7 cellular contexts compared by ENCODE assay signal in the genomic region with DNA sequence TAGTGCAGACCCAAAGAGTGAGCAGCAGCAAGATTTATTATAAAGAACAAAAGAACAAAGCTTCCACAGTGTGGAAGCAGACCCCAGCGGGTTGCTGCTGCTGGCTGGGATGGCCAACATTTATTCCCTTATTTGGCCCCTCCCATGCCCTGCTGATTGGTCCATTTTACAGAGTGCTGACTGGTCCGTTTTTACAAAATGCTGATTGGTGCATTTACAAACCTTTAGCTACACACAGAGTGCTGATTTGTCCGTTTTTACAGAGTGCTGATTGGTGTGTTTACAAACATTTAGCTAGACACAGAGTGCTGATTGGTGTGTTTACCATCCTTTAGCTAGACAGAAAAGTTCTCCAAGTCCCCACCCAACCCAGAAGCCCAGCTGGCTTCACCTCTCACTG.
A peak's percentile ranks its signal among the peaks of the same experiment; 100 is the strongest.
DNase-seq lines count a peak whose midpoint lies in the region; ATAC-seq and TF ChIP-seq lines count a peak whose summit lies in the region.
"Not testable (repeated sequence)": the region's sequence is repeated elsewhere in the genome, so short reads cannot be mapped to it uniquely, and the experiment has no call there.

No MANE protein-coding gene starts in this region.

- H3K9me3 Mint-ChIP-seq in CD8-positive, alpha-beta memory T cell; activated T-helper 17 cell treated with anti-CD3 and anti-CD28 coated beads, Interleukin-2, amount 50 U/mL, for 72 hours; central memory CD8-positive, alpha-beta T cell; natural killer cell: not testable (repeated sequence)

- H2AFZ ChIP-seq in Karpas-422 (ENCODE audit: low read length), result 0 out of 2 replicates have a peak overlapping the region, but pooled peaks have one; percentile 61

- not testable (repeated sequence) for H3K27me3 ChIP-seq in CD8-positive, alpha-beta memory T cell (ENCODE audit: insufficient read depth, low read length, poor library complexity, severe bottlenecking); Karpas-422 (ENCODE audit: low read length); thoracic aorta (replicated peaks; ENCODE audit: insufficient read depth)

- not testable (repeated sequence) for DNase-seq in CD8-positive, alpha-beta memory T cell; Karpas-422; central memory CD8-positive, alpha-beta T cell (ENCODE audit: low spot score in 2 of 2); natural killer cell; thoracic aorta (ENCODE audit: low spot score)
- peak; percentile 7 for DNase-seq in RPMI7951 (ENCODE audit: low read depth)

- not testable (repeated sequence) for H3K9me3 ChIP-seq in CD8-positive, alpha-beta memory T cell (ENCODE audit: low read length); Karpas-422 (ENCODE audit: low read length); thoracic aorta

- not testable (repeated sequence) for ATAC-seq in activated T-helper 17 cell treated with anti-CD3 and anti-CD28 coated beads, Interleukin-2, amount 50 U/mL, for 72 hours (replicated peaks); central memory CD8-positive, alpha-beta T cell (replicated peaks; ENCODE audit: extremely low read depth, poor library complexity, severe bottlenecking); natural killer cell; thoracic aorta (ENCODE audit: insufficient number of reproducible peaks, low FRiP score, low read depth)

- peaks cover 5 to 14% of the 10 kb centered on the region in 2 donors for H3K27me3 Mint-ChIP-seq in CD8-positive, alpha-beta memory T cell
- H3K27me3 Mint-ChIP-seq in activated T-helper 17 cell treated with anti-CD3 and anti-CD28 coated beads, Interleukin-2, amount 50 U/mL, for 72 hours; natural killer cell (ENCODE audit: low read depth in 2 of 2): not testable (repeated sequence)
- peaks cover 20% of the 10 kb centered on the region for H3K27me3 Mint-ChIP-seq in central memory CD8-positive, alpha-beta T cell

- CTCF ChIA-PET in CD8-positive, alpha-beta memory T cell (lab: Charles Lee), result not testable (repeated sequence)

- peak overlapping the region in 6 of 7 donors; percentile 54 to 91 (median 88) for H3K4me3 Mint-ChIP-seq in CD8-positive, alpha-beta memory T cell
- H3K4me3 Mint-ChIP-seq in activated T-helper 17 cell treated with anti-CD3 and anti-CD28 coated beads, Interleukin-2, amount 50 U/mL, for 72 hours, result peak overlapping the region; percentile 46
- peak overlapping the region; percentile 79 for H3K4me3 Mint-ChIP-seq in central memory CD8-positive, alpha-beta T cell
- not testable (repeated sequence) for H3K4me3 Mint-ChIP-seq in natural killer cell

- not testable (repeated sequence) for H3K27ac ChIP-seq in CD8-positive, alpha-beta memory T cell (ENCODE audit: low read depth, low read length); Karpas-422 (ENCODE audit: low read length); thoracic aorta

- H3K9ac ChIP-seq in Karpas-422 (ENCODE audit: low read length), result not testable (repeated sequence)

- H4K20me1 ChIP-seq in Karpas-422 (ENCODE audit: insufficient read depth, low read depth, low read length), result not testable (repeated sequence)

- POLR2A ChIA-PET in CD8-positive, alpha-beta memory T cell (lab: Charles Lee), result not testable (repeated sequence)

- intact Hi-C loops in natural killer cell (cut with micrococcal nuclease), result loop anchor here (2.0 to 5.0 kb wide), 2 partner anchors 587 to 1437 kb away; a partner anchor contains a TSS

- not testable (repeated sequence) for H3K36me3 Mint-ChIP-seq in CD8-positive, alpha-beta memory T cell; activated T-helper 17 cell treated with anti-CD3 and anti-CD28 coated beads, Interleukin-2, amount 50 U/mL, for 72 hours (ENCODE audit: low read depth); central memory CD8-positive, alpha-beta T cell (ENCODE audit: insufficient read depth); natural killer cell

- peaks cover 20 to 23% (median 20%) of the 10 kb centered on the region in 3 donors for H3K4me1 Mint-ChIP-seq in CD8-positive, alpha-beta memory T cell
- H3K4me1 Mint-ChIP-seq in activated T-helper 17 cell treated with anti-CD3 and anti-CD28 coated beads, Interleukin-2, amount 50 U/mL, for 72 hours, result not testable (repeated sequence)
- peaks cover 20% of the 10 kb centered on the region for H3K4me1 Mint-ChIP-seq in central memory CD8-positive, alpha-beta T cell
- H3K4me1 Mint-ChIP-seq in natural killer cell, result peaks cover 15 to 24% of the 10 kb centered on the region in 2 donors

- H3K79me2 ChIP-seq in Karpas-422 (ENCODE audit: low read length), result not testable (repeated sequence)

- peaks cover 16% of the 10 kb centered on the region for H3K4me1 ChIP-seq in CD8-positive, alpha-beta memory T cell (ENCODE audit: insufficient read depth, low read length)
- not testable (repeated sequence) for H3K4me1 ChIP-seq in Karpas-422 (ENCODE audit: low read length); thoracic aorta (ENCODE audit: control insufficient read depth in 1 of 2, low read depth in 2 of 2)

- not testable (repeated sequence) for H3K9me2 ChIP-seq in Karpas-422 (replicated peaks; ENCODE audit: insufficient read depth, low read length)

- not testable (repeated sequence) for H3K36me3 ChIP-seq in CD8-positive, alpha-beta memory T cell (ENCODE audit: insufficient read depth, low read length); Karpas-422 (ENCODE audit: insufficient read depth, low read length); thoracic aorta

- not testable (repeated sequence) for TF ChIP-seq CTCF in natural killer cell (IDR thresholded peaks at IDR 0.05); thoracic aorta (IDR thresholded peaks at IDR 0.05)

- peak overlapping the region; percentile 55 for H3K4me3 ChIP-seq in CD8-positive, alpha-beta memory T cell (ENCODE audit: low read length)
- H3K4me3 ChIP-seq in Karpas-422 (ENCODE audit: low read length), result 0 out of 2 replicates have a peak overlapping the region, but pooled peaks have one; percentile 67
- H3K4me3 ChIP-seq in thoracic aorta, result peak overlapping the region; percentile 74

- not testable (repeated sequence) for H3K4me2 ChIP-seq in Karpas-422 (ENCODE audit: low read depth, low read length, poor library complexity, severe bottlenecking)

- peak overlapping the region in 4 of 8 donors; percentile 30 to 96 (median 92) for H3K27ac Mint-ChIP-seq in CD8-positive, alpha-beta memory T cell
- not testable (repeated sequence) for H3K27ac Mint-ChIP-seq in activated T-helper 17 cell treated with anti-CD3 and anti-CD28 coated beads, Interleukin-2, amount 50 U/mL, for 72 hours; central memory CD8-positive, alpha-beta T cell (ENCODE audit: low read depth)
- peak overlapping the region; percentile 94 to 97 for H3K27ac Mint-ChIP-seq in natural killer cell
